10 cellular contexts compared by ENCODE assay signal in genomic region chr6:15026832-15027231, GRCh38.
DNase-seq lines count a peak whose midpoint lies in the region; ATAC-seq and TF ChIP-seq lines count a peak whose summit lies in the region.
"Had no signal": no experiment of that assay in that cellular context is flagged by ENCODE, and none has a peak within 500 bp of the region (broad histone marks: within the 10 kb centered on the region; RNA-seq: fewer than 3 reads in every experiment).

No MANE protein-coding gene starts in this region.

- DNase-seq in NCI-H146 (lab: John Stamatoyannopoulos, UW) (peak; percentile 91), SJCRH30 (peak; percentile 42 to 62), kidney glomerular epithelial cell (lab: John Stamatoyannopoulos, UW) (peak; percentile 33), MM.1S (no peak)
- DNase-seq in activated CD4-positive, CD25-positive, alpha-beta regulatory T cell (lab: John Stamatoyannopoulos, UW) = no peak

- no peak for TF ChIP-seq CTCF in C4-2B (conservative IDR thresholded peaks at IDR 0.05)
- no peak for TF ChIP-seq CTCF in MM.1S (IDR thresholded peaks at IDR 0.05; ENCODE audit: low read length)

- H2AFZ ChIP-seq in MM.1S (ENCODE audit: low read length) = no peak overlapping the region

- no peak overlapping the region for H3K4me3 ChIP-seq in SJCRH30
- no peak overlapping the region for H3K4me3 ChIP-seq in MM.1S (ENCODE audit: low read length)
- H3K4me3 ChIP-seq: ascending aorta, BLaER1 had no signal

- H3K9me2 ChIP-seq in MM.1S (replicated peaks; ENCODE audit: insufficient read depth, low read length) = no peaks in the 10 kb centered on the region

- H3K27me3 ChIP-seq in SJCRH30 (no peaks in the 10 kb centered on the region), MM.1S (replicated peaks; ENCODE audit: insufficient read depth, low read length) (no peaks in the 10 kb centered on the region)
- H3K27me3 ChIP-seq: ascending aorta, BLaER1 had no signal

- peak overlapping the region; percentile 43 for H3K27ac ChIP-seq in C4-2B
- no peak overlapping the region for H3K27ac ChIP-seq in SJCRH30
- H3K27ac ChIP-seq in MM.1S (ENCODE audit: low read length) = no peak overlapping the region
- H3K27ac ChIP-seq: ascending aorta, BLaER1 had no signal

- ATAC-seq in HG02571 (IDR thresholded peaks at IDR 0.05; ENCODE audit: unreplicated experiment) = no peak
- ATAC-seq in GM18498 (IDR thresholded peaks at IDR 0.05; ENCODE audit: unreplicated experiment) = no peak

- H4K20me1 ChIP-seq in MM.1S (ENCODE audit: insufficient read depth, low read length) = no peaks in the 10 kb centered on the region
- H4K20me1 ChIP-seq: BLaER1 had no signal

- H3K79me2 ChIP-seq in MM.1S (ENCODE audit: low read length) = no peaks in the 10 kb centered on the region

- H3K36me3 ChIP-seq in SJCRH30 (no peaks in the 10 kb centered on the region), MM.1S (replicated peaks; ENCODE audit: insufficient read depth, low read length) (no peaks in the 10 kb centered on the region)
- H3K36me3 ChIP-seq: ascending aorta, BLaER1 had no signal

- H3K4me1 ChIP-seq in SJCRH30 (no peaks in the 10 kb centered on the region), MM.1S (ENCODE audit: low read length) (peaks cover 3% of the 10 kb centered on the region; the same call in 1 of the 2 replicates)
- H3K4me1 ChIP-seq: ascending aorta had no signal

- no peak overlapping the region for H3K9ac ChIP-seq in MM.1S (ENCODE audit: low read length)
- H3K9ac ChIP-seq: BLaER1 had no signal

- no peaks in the 10 kb centered on the region for H3K9me3 ChIP-seq in SJCRH30 (replicated peaks)
- H3K9me3 ChIP-seq in MM.1S (replicated peaks; ENCODE audit: insufficient read depth, low read length) = no peaks in the 10 kb centered on the region

- no peak overlapping the region for H3K4me2 ChIP-seq in MM.1S (ENCODE audit: low read depth, low read length)
- H3K4me2 ChIP-seq: BLaER1 had no signal

- peaks cover 7% of the 10 kb centered on the region for H3F3A ChIP-seq in MM.1S (ENCODE audit: insufficient read depth, low read length)

Comparison
In these comparisons a context has a peak if more than half of its experiments do, and no peak if none do; other contexts are left out.
1. DNase-seq: peak in NCI-H146 (single experiment), SJCRH30 (2 of 2) and kidney glomerular epithelial cell (single experiment); none in activated CD4-positive, CD25-positive, alpha-beta regulatory T cell (0 of 4) and MM.1S (single experiment).